In the genomic region with DNA sequence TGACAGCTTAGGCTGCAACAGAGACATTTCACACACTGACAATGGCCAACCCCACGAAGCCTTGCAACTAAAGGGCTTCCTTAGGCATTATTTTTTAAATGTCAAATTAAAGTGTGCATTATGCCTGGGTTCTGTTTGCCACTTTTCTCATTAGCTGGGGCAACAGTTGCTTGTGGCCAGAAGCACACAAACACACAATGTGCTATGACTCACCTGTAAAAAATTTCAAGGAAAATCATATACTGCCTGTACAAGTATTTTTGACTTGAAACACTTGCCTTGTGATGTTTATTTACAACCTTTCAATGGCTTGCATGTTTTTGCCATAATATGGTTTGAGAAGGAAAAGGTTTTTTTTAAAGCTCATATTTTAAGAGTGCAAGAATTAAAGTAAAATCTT, we compare ENCODE assay signal across 13 cellular contexts. TPM values are rescaled to one million over a fixed set of nuclear protein-coding genes. Genes with fewer than 3 reads are reported as not detected.
DNase-seq lines count a peak whose midpoint lies in the region; ATAC-seq and TF ChIP-seq lines count a peak whose summit lies in the region.
"Had no signal": no experiment of that assay in that cellular context is flagged by ENCODE, and none has a peak within 500 bp of the region (broad histone marks: within the 10 kb centered on the region; RNA-seq: fewer than 3 reads in every experiment).

No MANE protein-coding gene starts in this region.

- H3K9me2 ChIP-seq in GM23248 (ENCODE audit: insufficient read depth), result no peaks in the 10 kb centered on the region

- H3K27me3 ChIP-seq in GM23248 (replicated peaks; ENCODE audit: insufficient read depth), result peaks cover 24% of the 10 kb centered on the region
- H3K27me3 ChIP-seq in gastrocnemius medialis, result peaks cover 0 to 27% (median 8%) of the 10 kb centered on the region in 3 donors
- H3K27me3 ChIP-seq in WERI-Rb-1 (ENCODE audit: insufficient read depth, low read depth, severe bottlenecking), result no peaks in the 10 kb centered on the region

- peaks cover 2% of the 10 kb centered on the region for H3F3A ChIP-seq in GM23248 (ENCODE audit: insufficient read depth)

- peaks cover 4% of the 10 kb centered on the region for H3K36me3 Mint-ChIP-seq in T-helper 17 cell (ENCODE audit: low read depth)

- H3K27ac Mint-ChIP-seq in T-helper 17 cell, result peak overlapping the region; percentile 89
- H3K27ac Mint-ChIP-seq: activated CD8-positive, alpha-beta T cell treated with anti-CD3 and anti-CD28 coated beads for 36 hours had no signal

- no peaks in the 10 kb centered on the region; the same call in 1 of the 2 replicates for H3K36me3 ChIP-seq in GM23248 (ENCODE audit: low read depth)
- no peaks in the 10 kb centered on the region for H3K36me3 ChIP-seq in gastrocnemius medialis
- H3K36me3 ChIP-seq in WERI-Rb-1, result no peaks in the 10 kb centered on the region
- H3K36me3 ChIP-seq: HAP-1, neutrophil had no signal

- no peaks in the 10 kb centered on the region for H3K9me3 ChIP-seq in GM23248 (ENCODE audit: low read depth)
- H3K9me3 ChIP-seq in T-helper 17 cell (ENCODE audit: control insufficient read depth, low read length, poor library complexity, severe bottlenecking), result no peaks in the 10 kb centered on the region
- H3K9me3 ChIP-seq in gastrocnemius medialis, result no peaks in the 10 kb centered on the region
- H3K9me3 ChIP-seq in WERI-Rb-1 (ENCODE audit: severe bottlenecking), result no peaks in the 10 kb centered on the region
- H3K9me3 ChIP-seq: HAP-1, neutrophil had no signal

- H4K20me1 ChIP-seq in GM23248 (ENCODE audit: insufficient read depth), result no peaks in the 10 kb centered on the region

- H3K4me1 ChIP-seq in GM23248 (ENCODE audit: insufficient read depth) (peaks cover 26% of the 10 kb centered on the region), gastrocnemius medialis (peaks cover 4 to 14% of the 10 kb centered on the region in 2 donors)

- H3K4me3 ChIP-seq in GM23248 (peak overlapping the region; percentile 80), fibroblast of villous mesenchyme (ENCODE audit: low read depth, low read length) (no peak overlapping the region), gastrocnemius medialis (peak overlapping the region in 3 of 4 donors; percentile 65 to 75 (median 66)), WERI-Rb-1 (ENCODE audit: low read depth, low read length) (no peak overlapping the region)
- H3K4me3 ChIP-seq: GM12878 had no signal

- no peak for TF ChIP-seq CTCF in fibroblast of villous mesenchyme (IDR thresholded peaks at IDR 0.05; ENCODE audit: insufficient read depth, low read depth, low read length)
- TF ChIP-seq CTCF in gastrocnemius medialis (IDR thresholded peaks at IDR 0.05 in 4 of 5, conservative IDR thresholded peaks at IDR 0.05 in 1 of 5), result no peak
- no peak for TF ChIP-seq CTCF in WERI-Rb-1 (IDR thresholded peaks at IDR 0.05; ENCODE audit: low read depth, low read length)

- in situ Hi-C loops in GM23248 (cut with MboI), result no loop called here
- in situ Hi-C loops in gastrocnemius medialis (cut with MboI; ENCODE audit: low sequenced_read_pairs in 4 of 4), result no loop called here

- 22 to 60% methylated on average over 1 of the region's 1 CpG for WGBS in GM23248 (ENCODE audit: low coverage in 1 of 2, low lambda C conversion rate in 2 of 2, missing lambda C conversion rate in 2 of 2), 2 experiments

- H3K79me2 ChIP-seq in GM23248 (ENCODE audit: insufficient read depth), result no peaks in the 10 kb centered on the region; the same call in 1 of the 2 replicates

- TF ChIP-seq POLR2A in gastrocnemius medialis (IDR thresholded peaks at IDR 0.05), result no peak

- H3K4me2 ChIP-seq in GM23248 (ENCODE audit: unreplicated experiment), result peak overlapping the region; percentile 68

- peak overlapping the region; percentile 96 for H3K4me3 Mint-ChIP-seq in T-helper 17 cell
- H3K4me3 Mint-ChIP-seq: activated CD8-positive, alpha-beta T cell treated with anti-CD3 and anti-CD28 coated beads for 36 hours had no signal

- peak overlapping the region; percentile 88 for H3K9ac ChIP-seq in GM23248

- peaks cover 23% of the 10 kb centered on the region for H3K4me1 Mint-ChIP-seq in T-helper 17 cell

- intact Hi-C loops in gastrocnemius medialis (cut with DNase I; ENCODE audit: low total_unique reads), result loop anchor here (10.0 kb wide), 1 partner anchor 184 kb away; no protein-coding TSS in a partner anchor

- ATAC-seq in T-helper 17 cell, result no peak
- no peak for ATAC-seq in gastrocnemius medialis
- ATAC-seq in activated CD4-positive, CD25-positive, alpha-beta regulatory T cell treated with anti-CD3 and anti-CD28 coated beads, Interleukin-2, amount 50 U/mL, for 24 hours, result no peak
- ATAC-seq in left lobe of liver, result no peak
- ATAC-seq: activated CD8-positive, alpha-beta T cell treated with anti-CD3 and anti-CD28 coated beads for 36 hours; GM12878 had no signal

- H3K27ac ChIP-seq in GM23248 (no peak overlapping the region), gastrocnemius medialis (peak overlapping the region in 1 of 4 donors; percentile 71), WERI-Rb-1 (no peak overlapping the region)
- H3K27ac ChIP-seq: neutrophil had no signal

- no peak overlapping the region for H2AFZ ChIP-seq in GM23248

- DNase-seq in GM23248 (peak; percentile 62), T-helper 17 cell (no peak), fibroblast of villous mesenchyme (ENCODE audit: low read depth) (peak; percentile 27), gastrocnemius medialis (no peak), left lobe of liver (ENCODE audit: low spot score) (no peak), WERI-Rb-1 (no peak), NCI-H2081 (lab: John Stamatoyannopoulos, UW) (no peak)
- DNase-seq: activated CD8-positive, alpha-beta T cell treated with anti-CD3 and anti-CD28 coated beads for 36 hours; effector CD4-positive, alpha-beta T cell had no signal

- peaks cover 38% of the 10 kb centered on the region for H3K27me3 Mint-ChIP-seq in T-helper 17 cell

RNA-seq across cellular contexts. Expression of a gene that starts 1.9 kb away (rescaled TPM):
- total RNA-seq in GM23248 (2014; rRNA removed; shearing (Covaris generic)), result 63.7 and 76.6 TPM in 2 replicates
- 35.2 and 36.9 TPM in 2 replicates for polyA plus RNA-seq in GM23248 (2016; fragmentation: Nextera tagmentation; extraction: Ambion mirVana)
- total RNA-seq in T-helper 17 cell, result 1 to 10 TPM; 4.8 to 7.6 TPM
- total RNA-seq in fibroblast of villous mesenchyme, result 51.9 and 135 TPM in 2 replicates
- total RNA-seq in gastrocnemius medialis, result 1 to 10 TPM; 4.0 to 10.0 (median 5.7) TPM
- 20.7 TPM for total RNA-seq in left lobe of liver
- total RNA-seq: activated CD8-positive, alpha-beta T cell treated with anti-CD3 and anti-CD28 coated beads for 36 hours had no signal
- polyA plus RNA-seq: GM12878 had no signal

Comparison
In these comparisons a context has a peak if more than half of its experiments do, and no peak if none do; other contexts are left out.
1. DNase-seq: peak in GM23248 (single experiment) and fibroblast of villous mesenchyme (single experiment); none in T-helper 17 cell (0 of 3), gastrocnemius medialis (0 of 2), left lobe of liver (single experiment), WERI-Rb-1 (single experiment) and NCI-H2081 (0 of 2).
2. H3K4me3 ChIP-seq: peak in GM23248 (single experiment) and gastrocnemius medialis (3 of 4); none in fibroblast of villous mesenchyme (single experiment) and WERI-Rb-1 (single experiment).